ENCODE assay signal across 8 cellular contexts in the genomic region with DNA sequence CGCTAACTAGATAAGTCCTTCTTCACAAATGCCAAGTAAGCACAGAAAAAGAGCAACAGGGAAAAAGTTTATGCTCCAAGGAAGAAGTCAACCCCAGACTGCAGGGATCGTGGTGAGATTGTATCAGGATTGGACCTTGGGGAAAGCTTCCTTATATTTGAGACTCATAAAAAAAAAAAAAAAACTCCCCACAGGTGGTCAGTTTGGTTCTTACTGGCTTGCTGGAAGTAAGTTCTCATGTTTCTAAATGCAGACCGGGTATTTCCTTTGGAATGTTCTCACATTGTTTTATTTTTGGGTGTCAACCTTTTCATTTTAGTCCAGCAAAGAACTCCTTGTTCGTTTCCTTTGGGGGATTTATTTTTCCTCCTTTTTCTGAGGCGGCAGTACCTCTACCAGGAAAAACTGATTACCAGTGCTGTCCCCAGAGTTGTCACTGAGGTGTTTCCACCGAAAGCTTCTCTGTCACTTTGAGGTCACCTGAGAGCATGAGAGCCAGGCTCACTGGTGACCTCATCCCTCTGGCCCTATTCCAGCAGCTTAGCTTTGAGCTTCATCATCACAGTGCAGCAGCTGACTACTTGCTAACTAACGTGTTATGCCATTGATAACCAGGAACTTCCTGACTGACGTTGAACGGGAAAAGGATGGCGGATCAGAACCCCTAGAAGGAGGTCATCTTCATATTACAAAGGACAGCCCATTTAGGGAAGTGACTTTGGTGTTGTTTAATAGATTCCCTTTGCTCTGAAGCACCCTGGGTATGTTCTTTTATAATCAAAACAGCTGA. TPM values are rescaled to one million over a fixed set of nuclear protein-coding genes. Genes with fewer than 3 reads are reported as not detected.
DNase-seq lines count a peak whose midpoint lies in the region; ATAC-seq, FAIRE-seq and TF ChIP-seq lines count a peak whose summit lies in the region.

No MANE protein-coding gene starts in this region.

- no peaks in the 10 kb centered on the region for H3K36me3 Mint-ChIP-seq in T-helper 2 cell treated with Interferon-gamma antibody and Interleukin-4, amounts not matched to agents 5 μg/mL and 100 μg/mL, for 36 hours (ENCODE audit: low read depth)

- H3K4me3 ChIP-seq in mucosa of stomach (ENCODE audit: low read length) (no peak overlapping the region), H7 (ENCODE audit: insufficient read depth, low read depth, low read length) (no peak overlapping the region)

- H3K9me3 Mint-ChIP-seq in T-helper 2 cell treated with Interferon-gamma antibody and Interleukin-4, amounts not matched to agents 5 μg/mL and 100 μg/mL, for 36 hours: no peaks in the 10 kb centered on the region

- DNase-seq in AG09319 (ENCODE audit: extremely low read depth, low read depth) (peak; percentile 52), H54 (ENCODE audit: insufficient read length, low spot score) (peak; percentile 32), NCI-H345 (lab: John Stamatoyannopoulos, UW) (peak; percentile 61), dermis blood vessel endothelial cell (peak; percentile 99), H7 (no peak)
- no peak for DNase-seq in T-helper 2 cell treated with Interferon-gamma antibody and Interleukin-4, amounts not matched to agents 5 μg/mL and 100 μg/mL, for 36 hours (ENCODE audit: low spot score)

- H3K27me3 ChIP-seq in mucosa of stomach (ENCODE audit: control insufficient read depth, insufficient read depth, low read length): no peaks in the 10 kb centered on the region
- H3K27me3 ChIP-seq in H7 (ENCODE audit: control insufficient read depth, insufficient read depth, low read length): no peaks in the 10 kb centered on the region

- H3K4me1 ChIP-seq in mucosa of stomach (ENCODE audit: control insufficient read depth, insufficient read depth, low read length): peaks cover 15% of the 10 kb centered on the region

- H3K9ac ChIP-seq in mucosa of stomach (ENCODE audit: low read length): peak overlapping the region; percentile 27

- no peaks in the 10 kb centered on the region for H3K9me3 ChIP-seq in mucosa of stomach (ENCODE audit: control insufficient read depth, low read length)

- H3K4me1 Mint-ChIP-seq in T-helper 2 cell treated with Interferon-gamma antibody and Interleukin-4, amounts not matched to agents 5 μg/mL and 100 μg/mL, for 36 hours (ENCODE audit: low read depth): no peaks in the 10 kb centered on the region

- H3K36me3 ChIP-seq in mucosa of stomach (ENCODE audit: control insufficient read depth, insufficient read depth, low read length) (no peaks in the 10 kb centered on the region), H7 (replicated peaks; ENCODE audit: control insufficient read depth, insufficient read depth, low read length) (no peaks in the 10 kb centered on the region)

- no peak overlapping the region for H3K4me3 Mint-ChIP-seq in T-helper 2 cell treated with Interferon-gamma antibody and Interleukin-4, amounts not matched to agents 5 μg/mL and 100 μg/mL, for 36 hours

- H3K27ac Mint-ChIP-seq in T-helper 2 cell treated with Interferon-gamma antibody and Interleukin-4, amounts not matched to agents 5 μg/mL and 100 μg/mL, for 36 hours: no peak overlapping the region

- TF ChIP-seq CTCF in AG09319 (IDR thresholded peaks at IDR 0.05; ENCODE audit: low read depth, low read length): no peak

- peaks cover 11% of the 10 kb centered on the region for H3K27me3 Mint-ChIP-seq in T-helper 2 cell treated with Interferon-gamma antibody and Interleukin-4, amounts not matched to agents 5 μg/mL and 100 μg/mL, for 36 hours (ENCODE audit: low read depth)

- no peak for TF ChIP-seq POLR2A in H54 (IDR thresholded peaks at IDR 0.05; ENCODE audit: low read depth, low read length)

- ATAC-seq in HG02642 (IDR thresholded peaks at IDR 0.05; ENCODE audit: poor library complexity, unreplicated experiment): no peak

- peak; percentile 78 for FAIRE-seq in H54 (lab: Jason Lieb, UNC)

RNA-seq across cellular contexts. Expression of gene ATP8B1, which starts 16.8 kb away (rescaled TPM):
- total RNA-seq in dermis blood vessel endothelial cell: 51.1 and 72.5 TPM in 2 replicates
- total RNA-seq in H7 (2014; rRNA removed; shearing (Covaris generic)): 1.4 and 2.4 TPM in 2 replicates

Comparison
In these comparisons a context has a peak if more than half of its experiments do, and no peak if none do; other contexts are left out.
1. DNase-seq: peak in AG09319 (single experiment), H54 (single experiment), NCI-H345 (single experiment) and dermis blood vessel endothelial cell (single experiment); none in T-helper 2 cell treated with Interferon-gamma antibody and Interleukin-4, amounts not matched to agents 5 μg/mL and 100 μg/mL, for 36 hours (single experiment) and H7 (single experiment).
2. RNA of gene ATP8B1, which starts 16.8 kb away (total RNA-seq): 51.1 to 72.5 TPM in dermis blood vessel endothelial cell; 1.4 to 2.4 TPM in H7; every median in the first group is over 10 times any median in the second.